24 cellular contexts compared by ENCODE assay signal in genomic region chr15:65102912-65103311, GRCh38. TPM values are rescaled to one million over a fixed set of nuclear protein-coding genes. Genes with fewer than 3 reads are reported as not detected.
DNase-seq lines count a peak whose midpoint lies in the region; ATAC-seq, FAIRE-seq and TF ChIP-seq lines count a peak whose summit lies in the region.
"Had no signal": no experiment of that assay in that cellular context is flagged by ENCODE, and none has a peak within 500 bp of the region (broad histone marks: within the 10 kb centered on the region; RNA-seq: fewer than 3 reads in every experiment).

No MANE protein-coding gene starts in this region.

- H3K27ac ChIP-seq in HUES64 (ENCODE audit: low read depth, low read length) (no peak overlapping the region), iPS-18a (ENCODE audit: low read length) (no peak overlapping the region), osteoblast (ENCODE audit: low read depth, low read length) (no peak overlapping the region)
- H3K27ac ChIP-seq: BLaER1, HL-60 had no signal

- DNase-seq in bronchial epithelial cell (ENCODE audit: low read depth) (no peak), osteoblast (ENCODE audit: insufficient read length, low spot score, missing footprints) (peak; percentile 52), NCI-H2081 (lab: John Stamatoyannopoulos, UW) (no peak)
- DNase-seq: 8988T; CD4-positive, alpha-beta memory T cell; DMS153; DMS79; GDM1; GOT3; H9 had no signal

- peak overlapping the region; percentile 50; the same call in 1 of the 2 replicates for H3K4me3 ChIP-seq in HUES64 (ENCODE audit: low read length)
- no peak overlapping the region for H3K4me3 ChIP-seq in bronchial epithelial cell (ENCODE audit: low read depth, low read length)
- H3K4me3 ChIP-seq in iPS-18a (ENCODE audit: low read length): peak overlapping the region; percentile 52
- no peak overlapping the region for H3K4me3 ChIP-seq in osteoblast (ENCODE audit: insufficient read depth, low read length)
- H3K4me3 ChIP-seq: BLaER1 had no signal

- H3K9me3 ChIP-seq in HUES64 (ENCODE audit: insufficient read depth, low read depth, low read length) (no peaks in the 10 kb centered on the region), iPS-18a (ENCODE audit: control insufficient read depth, low read depth, low read length) (no peaks in the 10 kb centered on the region), osteoblast (ENCODE audit: low read depth, low read length) (no peaks in the 10 kb centered on the region)
- H3K9me3 ChIP-seq: BLaER1 had no signal

- H3K79me2 ChIP-seq in osteoblast (ENCODE audit: insufficient read depth, low read length): no peaks in the 10 kb centered on the region

- TF ChIP-seq CTCF in bronchial epithelial cell (IDR thresholded peaks at IDR 0.05; ENCODE audit: insufficient read depth, low read length, severe bottlenecking) (no peak), osteoblast (IDR thresholded peaks at IDR 0.05; ENCODE audit: extremely low read depth, low read depth, low read length) (no peak)

- no peak for ATAC-seq in HG03139 (IDR thresholded peaks at IDR 0.05; ENCODE audit: unreplicated experiment)
- ATAC-seq in GM21526 (IDR thresholded peaks at IDR 0.05; ENCODE audit: low FRiP score, unreplicated experiment): no peak

- H4K20me1 ChIP-seq in osteoblast (ENCODE audit: insufficient read depth, low read length): no peaks in the 10 kb centered on the region
- H4K20me1 ChIP-seq: BLaER1 had no signal

- H3K36me3 ChIP-seq in HUES64 (ENCODE audit: insufficient read depth, low read length): peaks cover 3% of the 10 kb centered on the region; the same call in 1 of the 2 replicates
- H3K36me3 ChIP-seq in bronchial epithelial cell (ENCODE audit: control insufficient read depth, insufficient read depth, low read length): peaks cover 22% of the 10 kb centered on the region
- no peaks in the 10 kb centered on the region for H3K36me3 ChIP-seq in iPS-18a (ENCODE audit: control insufficient read depth, low read depth, low read length)
- H3K36me3 ChIP-seq in osteoblast (ENCODE audit: insufficient read depth, low read length): peaks cover 53% of the 10 kb centered on the region

- H3K9ac ChIP-seq in HUES64 (ENCODE audit: low read depth, low read length) (no peak overlapping the region), iPS-18a (ENCODE audit: low read length) (no peak overlapping the region)
- H3K9ac ChIP-seq: BLaER1 had no signal

- FAIRE-seq in bronchial epithelial cell (lab: Jason Lieb, UNC): peak; percentile 36
- FAIRE-seq: GM12892, GM18507 had no signal

- H3K27me3 ChIP-seq in HUES64 (ENCODE audit: insufficient read depth, low read length) (peaks cover 14% of the 10 kb centered on the region), bronchial epithelial cell (ENCODE audit: control insufficient read depth, insufficient read depth, low read length) (no peaks in the 10 kb centered on the region), iPS-18a (ENCODE audit: control insufficient read depth, insufficient read depth, low read length) (peaks cover 13% of the 10 kb centered on the region), osteoblast (ENCODE audit: insufficient read depth, low read length) (no peaks in the 10 kb centered on the region)
- H3K27me3 ChIP-seq: BLaER1 had no signal

- no peak overlapping the region for H2AFZ ChIP-seq in osteoblast (ENCODE audit: low read length)

- H3K4me2 ChIP-seq in osteoblast (ENCODE audit: insufficient read depth, low read length): no peak overlapping the region
- H3K4me2 ChIP-seq: BLaER1 had no signal

- H3K4me1 ChIP-seq in HUES64 (ENCODE audit: insufficient read depth, low read length): 0 out of 2 replicates have a peak, but pooled peaks cover 5% of the 10 kb centered on the region
- H3K4me1 ChIP-seq in iPS-18a (ENCODE audit: control insufficient read depth, low read depth, low read length): no peaks in the 10 kb centered on the region
- H3K4me1 ChIP-seq in osteoblast (ENCODE audit: insufficient read depth, low read length): no peaks in the 10 kb centered on the region
- H3K4me1 ChIP-seq: BLaER1 had no signal

- WGBS in HUES64: 94% methylated on average over 3 of the region's 3 CpGs

RNA-seq across cellular contexts. Expression of gene UBAP1L, which starts 12.1 kb away (rescaled TPM):
- 0.65 TPM for polyA plus RNA-seq in HUES64 (2013, experiment 1 of 2)
- 0.70 TPM for polyA plus RNA-seq in HUES64 (2013, experiment 2 of 2)
- total RNA-seq in bronchial epithelial cell: 1.3 and 2.0 TPM in 2 replicates
- total RNA-seq in osteoblast: 2.9 and 3.3 TPM in 2 replicates
- polyA plus RNA-seq: CD14-positive monocyte had no signal

RNA-seq across cellular contexts. Expression of gene KBTBD13, which starts 26.4 kb away (rescaled TPM):
- not detected for polyA plus RNA-seq in HUES64 (2013, experiment 1 of 2)
- not detected for polyA plus RNA-seq in HUES64 (2013, experiment 2 of 2)
- not detected in 2 replicates for total RNA-seq in bronchial epithelial cell
- total RNA-seq in osteoblast: not detected in 2 replicates
- total RNA-seq: A673; CD4-positive, alpha-beta memory T cell; Daoy; H9; HT1080 had no signal
- polyA plus RNA-seq: AG04450; CD14-positive monocyte; CD4-positive, alpha-beta memory T cell; IgD-negative memory B cell had no signal

RNA-seq across cellular contexts. Expression of gene PDCD7, which starts 30.7 kb away (rescaled TPM):
- polyA plus RNA-seq in HUES64 (2013, experiment 1 of 2): 14.2 TPM
- polyA plus RNA-seq in HUES64 (2013, experiment 2 of 2): 13.4 TPM
- total RNA-seq in bronchial epithelial cell (10.0 and 10.3 TPM in 2 replicates), osteoblast (19.5 and 20.3 TPM in 2 replicates)

RNA-seq across cellular contexts. Expression of gene RASL12, which starts 35.1 kb away (rescaled TPM):
- polyA plus RNA-seq in HUES64 (2013, experiment 1 of 2): 8.9 TPM
- 10.0 TPM for polyA plus RNA-seq in HUES64 (2013, experiment 2 of 2)
- not detected in 2 replicates for total RNA-seq in bronchial epithelial cell
- under 0.01 and 0.36 TPM in 2 replicates for total RNA-seq in osteoblast
- total RNA-seq: CD4-positive, alpha-beta memory T cell; HT1080 had no signal
- polyA plus RNA-seq: CD14-positive monocyte; CD4-positive, alpha-beta memory T cell; IgD-negative memory B cell had no signal

RNA-seq across cellular contexts. Expression of gene SLC51B, which starts 57.7 kb away (rescaled TPM):
- not detected for polyA plus RNA-seq in HUES64 (2013, experiment 1 of 2)
- polyA plus RNA-seq in HUES64 (2013, experiment 2 of 2): not detected
- total RNA-seq in bronchial epithelial cell (not detected in 2 replicates), osteoblast (not detected in 2 replicates)
- total RNA-seq: A673; CD4-positive, alpha-beta memory T cell; Daoy; H9; HT1080 had no signal
- polyA plus RNA-seq: CD14-positive monocyte; CD4-positive, alpha-beta memory T cell; IgD-negative memory B cell had no signal

Comparison
In these comparisons a context has a peak if more than half of its experiments do, and no peak if none do; other contexts are left out.
1. H3K4me3 ChIP-seq: peak in HUES64 (single experiment) and iPS-18a (single experiment); none in bronchial epithelial cell (single experiment) and osteoblast (single experiment).